34 cellular contexts compared by ENCODE assay signal in the genomic region with DNA sequence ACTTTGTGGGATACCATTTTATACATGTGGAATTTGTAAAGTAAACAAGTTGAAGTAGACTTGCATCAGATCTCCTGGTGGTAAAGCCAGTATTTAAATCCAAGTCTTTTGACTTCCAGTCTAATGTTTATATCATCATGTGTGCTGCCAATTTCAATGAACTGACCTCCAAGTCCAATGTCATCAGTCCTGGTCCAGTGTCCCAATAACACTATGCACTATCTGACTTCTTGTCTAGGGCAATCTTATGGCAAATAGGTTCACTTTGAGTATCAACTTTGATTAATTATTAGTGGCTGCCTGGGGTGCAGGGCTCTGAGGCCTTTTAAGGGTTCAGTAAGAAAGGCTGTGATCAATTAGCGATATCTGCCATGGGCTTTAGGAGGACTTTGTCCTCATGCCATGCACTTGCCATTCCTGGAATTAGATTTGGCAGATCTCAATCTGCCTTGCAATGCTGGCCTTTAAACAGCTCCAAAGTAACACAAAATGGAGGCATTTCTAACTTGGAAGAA. TPM values are rescaled to one million over a fixed set of nuclear protein-coding genes. Genes with fewer than 3 reads are reported as not detected.
DNase-seq lines count a peak whose midpoint lies in the region; ATAC-seq, FAIRE-seq and TF ChIP-seq lines count a peak whose summit lies in the region.
"Had no signal": no experiment of that assay in that cellular context is flagged by ENCODE, and none has a peak within 500 bp of the region (broad histone marks: within the 10 kb centered on the region; RNA-seq: fewer than 3 reads in every experiment).

No MANE protein-coding gene starts in this region.

- H3K27me3 ChIP-seq in liver (ENCODE audit: control insufficient read depth in 4 of 4, insufficient read depth in 4 of 4, low read length in 3 of 4) (no peaks in the 10 kb centered on the region), HepG2 (ENCODE audit: control insufficient read depth in 1 of 2, insufficient read depth in 2 of 2, low read length in 2 of 2) (no peaks in the 10 kb centered on the region), adipocyte (replicated peaks; ENCODE audit: control insufficient read depth, insufficient read depth, low read length) (no peaks in the 10 kb centered on the region), small intestine (ENCODE audit: control insufficient read depth in 2 of 2, insufficient read depth in 2 of 2, low read length in 2 of 2) (no peaks in the 10 kb centered on the region), WERI-Rb-1 (ENCODE audit: insufficient read depth, low read depth, severe bottlenecking) (no peaks in the 10 kb centered on the region)
- H3K27me3 ChIP-seq: dorsolateral prefrontal cortex, esophagus muscularis mucosa, neural progenitor cell, Peyer's patch, stomach had no signal

- intact Hi-C loops in HepG2 (cut with micrococcal nuclease; ENCODE audit: unreplicated experiment): loop anchor here (10.0 kb wide), 1 partner anchor 1068 kb away; no protein-coding TSS in a partner anchor

- H3K9ac ChIP-seq in liver (ENCODE audit: low read depth in 1 of 2, low read length in 2 of 2) (peak overlapping the region in 1 of 2 donors; percentile 48), HepG2 (ENCODE audit: insufficient read depth, low read depth, low read length) (no peak overlapping the region), adipocyte (ENCODE audit: low read length) (no peak overlapping the region)
- H3K9ac ChIP-seq: neural progenitor cell had no signal

- FAIRE-seq in HepG2 (lab: Jason Lieb, UNC) (no peak), small intestine (lab: Jason Lieb, UNC) (no peak)
- FAIRE-seq: endometrium, GM12878, H1, TTC549, urothelium cell line had no signal

- 45% methylated on average over 1 of the region's 1 CpG for WGBS in liver
- 71% methylated on average over 1 of the region's 1 CpG for WGBS in HepG2 (ENCODE audit: low lambda C conversion rate)
- WGBS in small intestine, 3 donors: 27 to 64% (median 35%) methylated on average over 1 of the region's 1 CpG

- H3K4me1 ChIP-seq in liver (ENCODE audit: control insufficient read depth in 4 of 4, insufficient read depth in 4 of 4, low read length in 3 of 4): peaks cover 9 to 80% (median 51%) of the 10 kb centered on the region in 4 donors
- H3K4me1 ChIP-seq in HepG2 (ENCODE audit: insufficient read depth, low read length): peaks cover 30% of the 10 kb centered on the region
- peaks cover 8% of the 10 kb centered on the region for H3K4me1 ChIP-seq in adipocyte (ENCODE audit: control insufficient read depth, insufficient read depth, low read length)
- H3K4me1 ChIP-seq in small intestine (ENCODE audit: control insufficient read depth in 2 of 2, insufficient read depth in 1 of 2, low read depth in 1 of 2, low read length in 1 of 2): peaks cover 0 to 2% of the 10 kb centered on the region in 2 donors
- H3K4me1 ChIP-seq: neural progenitor cell had no signal

- no peak for TF ChIP-seq CTCF in liver (IDR thresholded peaks at IDR 0.05; ENCODE audit: low read depth, low read length, missing input control)
- no peak for TF ChIP-seq CTCF in HepG2 (CRISPR knock-in tag; IDR thresholded peaks at IDR 0.05)
- no peak for TF ChIP-seq CTCF in fibroblast of pulmonary artery (IDR thresholded peaks at IDR 0.05; ENCODE audit: low read length, missing control alignments)
- no peak for TF ChIP-seq CTCF in WERI-Rb-1 (IDR thresholded peaks at IDR 0.05; ENCODE audit: low read depth, low read length)

- no peaks in the 10 kb centered on the region for H3K79me2 ChIP-seq in HepG2 (ENCODE audit: insufficient read depth, low read length)

- no peak overlapping the region for H3K4me3 ChIP-seq in liver (ENCODE audit: low read depth in 1 of 3, low read length in 3 of 3)
- no peak overlapping the region for H3K4me3 ChIP-seq in HepG2 (replicated peaks in 1 of 3; ENCODE audit: insufficient read depth in 1 of 3, low read depth in 2 of 3, low read length in 3 of 3)
- H3K4me3 ChIP-seq in adipocyte (ENCODE audit: low read length): no peak overlapping the region
- H3K4me3 ChIP-seq in fibroblast of pulmonary artery (replicated peaks; ENCODE audit: low read depth, low read length): no peak overlapping the region
- no peak overlapping the region for H3K4me3 ChIP-seq in small intestine (ENCODE audit: low read depth in 1 of 2, low read length in 2 of 2)
- H3K4me3 ChIP-seq in WERI-Rb-1 (ENCODE audit: low read depth, low read length): no peak overlapping the region
- H3K4me3 ChIP-seq: dorsolateral prefrontal cortex, esophagus muscularis mucosa, GM12878, neural progenitor cell, Peyer's patch, stomach had no signal

- no TSS peak for BruUV-seq in HepG2 (replicated peaks; lab: Mats Ljungman, UMichigan)

- in situ Hi-C loops in HepG2 (cut with HindIII; ENCODE audit: extremely low pct_ligation_motif_present, low pct_unique_long_range_greater_than_20kb): loop anchor here (10.0 kb wide), 1 partner anchor 338 kb away; no protein-coding TSS in a partner anchor

- TF ChIP-seq RAD21 in liver (IDR thresholded peaks at IDR 0.05): peak in 1 of 2 donors; percentile 60
- TF ChIP-seq RAD21 in HepG2 (CRISPR knock-in tag; IDR thresholded peaks at IDR 0.05): no peak

- CTCF ChIA-PET in HepG2 (lab: Yijun Ruan, JAX; ENCODE audit: low intra/inter-chr PET ratio, low total read pairs): no interaction called here

- no peak overlapping the region for H3K4me2 ChIP-seq in HepG2 (ENCODE audit: low read depth, low read length)
- H3K4me2 ChIP-seq: neural progenitor cell had no signal

- H2AFZ ChIP-seq in HepG2 (ENCODE audit: low read length): no peak overlapping the region
- H2AFZ ChIP-seq: neural progenitor cell had no signal

- TF ChIP-seq EP300 in HepG2 (IDR thresholded peaks at IDR 0.05; ENCODE audit: low read depth in 2 of 2, low read length in 2 of 2) (no peak), HepG2 (CRISPR knock-in tag; IDR thresholded peaks at IDR 0.05; ENCODE audit: borderline replicate concordance) (no peak)

- POLR2A ChIA-PET in HepG2 (lab: Yijun Ruan, JAX): no interaction called here

- H3K27ac ChIP-seq in liver (ENCODE audit: low read depth in 1 of 2, low read length in 2 of 2): peak overlapping the region; percentile 81 to 85
- H3K27ac ChIP-seq in HepG2 (ENCODE audit: extremely low read length, insufficient read depth, low read length): no peak overlapping the region
- no peak overlapping the region for H3K27ac ChIP-seq in small intestine (ENCODE audit: low read depth in 1 of 2, low read length in 1 of 2)
- H3K27ac ChIP-seq in WERI-Rb-1: no peak overlapping the region
- H3K27ac ChIP-seq: dorsolateral prefrontal cortex, esophagus muscularis mucosa, neural progenitor cell, Peyer's patch, stomach had no signal

- no peak for ATAC-seq in HepG2
- ATAC-seq in GM21515 (IDR thresholded peaks at IDR 0.05; ENCODE audit: unreplicated experiment): no peak
- ATAC-seq: activated CD4-positive, CD25-positive, alpha-beta regulatory T cell treated with anti-CD3 and anti-CD28 coated beads, Interleukin-2, amount 50 U/mL, for 24 hours; activated naive CD8-positive, alpha-beta T cell treated with anti-CD3 and anti-CD28 coated beads, Interleukin-2, amount 50 U/mL, for 24 hours; activated T-cell treated with anti-CD3 and anti-CD28 coated beads, Interleukin-2, amount 50 U/mL, for 72 hours; GM12878; left ventricle myocardium superior; right cardiac atrium; T-helper 17 cell had no signal

- H4K20me1 ChIP-seq in HepG2 (ENCODE audit: insufficient read depth, low read length): no peaks in the 10 kb centered on the region

- H3K36me3 ChIP-seq in liver (ENCODE audit: control insufficient read depth in 4 of 4, insufficient read depth in 3 of 4, low read depth in 1 of 4, low read length in 3 of 4): peaks cover 0 to 10% (median 4%) of the 10 kb centered on the region in 4 donors
- no peaks in the 10 kb centered on the region for H3K36me3 ChIP-seq in HepG2 (replicated peaks in 1 of 2; ENCODE audit: control insufficient read depth in 1 of 2, insufficient read depth in 2 of 2, low read length in 2 of 2)
- no peaks in the 10 kb centered on the region for H3K36me3 ChIP-seq in adipocyte (ENCODE audit: control insufficient read depth, insufficient read depth, low read length, severe bottlenecking)
- H3K36me3 ChIP-seq in small intestine (ENCODE audit: control insufficient read depth in 2 of 2, insufficient read depth in 2 of 2, low read length in 2 of 2): no peaks in the 10 kb centered on the region
- H3K36me3 ChIP-seq in WERI-Rb-1: no peaks in the 10 kb centered on the region
- H3K36me3 ChIP-seq: neural progenitor cell, Peyer's patch, stomach had no signal

- H3K9me3 ChIP-seq in liver (ENCODE audit: control insufficient read depth in 4 of 4, low read length in 3 of 4) (no peaks in the 10 kb centered on the region), HepG2 (ENCODE audit: low read length) (no peaks in the 10 kb centered on the region), adipocyte (ENCODE audit: control insufficient read depth, low read length) (no peaks in the 10 kb centered on the region), small intestine (ENCODE audit: control insufficient read depth, low read depth) (no peaks in the 10 kb centered on the region), WERI-Rb-1 (ENCODE audit: severe bottlenecking) (no peaks in the 10 kb centered on the region)
- H3K9me3 ChIP-seq: esophagus muscularis mucosa, Peyer's patch, stomach had no signal

- no peak for TF ChIP-seq POLR2A in HepG2 (IDR thresholded peaks at IDR 0.05; ENCODE audit: insufficient read depth in 1 of 2, low read depth in 2 of 2, low read length in 2 of 2)

- DNase-seq in HepG2 (ENCODE audit: low spot score) (no peak), adipocyte (ENCODE audit: low read depth) (peak; percentile 67), fibroblast of pulmonary artery (ENCODE audit: low read depth) (peak; percentile 38), small intestine (peak; percentile 39), WERI-Rb-1 (no peak), hypothalamus (lab: John Stamatoyannopoulos, UW) (no peak)
- DNase-seq: 8988T; activated CD4-positive, alpha-beta T cell treated with anti-CD3 and anti-CD28 coated beads, Interleukin-2, amount 50 U/mL, for 48 hours; activated naive CD8-positive, alpha-beta T cell treated with anti-CD3 and anti-CD28 coated beads, Interleukin-2, amount 50 U/mL, for 24 hours; activated T-cell treated with anti-CD3 and anti-CD28 coated beads, Interleukin-2, amount 50 U/mL, for 72 hours; AML-193; CD4-positive, alpha-beta memory T cell; dorsolateral prefrontal cortex; islet precursor cell; left ventricle myocardium superior; NCI-H1436; NCI-H345; Peyer's patch; right cardiac atrium; SHP77; stomach; T-helper 17 cell had no signal

RNA-seq across cellular contexts. Expression of a gene that starts 9.6 kb away (rescaled TPM):
- total RNA-seq in liver (10 to 100 TPM; 11.3 to 59.5 TPM), HepG2 (2016; rRNA removed; fragmentation: Illumina TruSeq; extraction: Trizol) (46.8 and 49.3 TPM in 2 replicates)
- polyA plus RNA-seq in liver (100 to 1,000 TPM in 1 of 2 donors, 10 to 100 TPM in 1; 39.6 to 106 TPM), HepG2 (2011; rRNA removed) (26.3 and 33.6 TPM in 2 replicates), small intestine (10 to 100 TPM; 33.8 to 57.3 (median 44.0) TPM)
- total RNA-seq in HepG2 (2016; cell fraction: cytosol; rRNA removed; fragmentation: Illumina TruSeq; extraction: Trizol; ENCODE audit: low read depth): 40.2 and 43.5 TPM in 2 replicates
- total RNA-seq in HepG2 (2016; cell fraction: insoluble cytoplasmic fraction; rRNA removed; fragmentation: Illumina TruSeq; extraction: Trizol): 47.6 and 49.7 TPM in 2 replicates
- 39.7 and 40.1 TPM in 2 replicates for total RNA-seq in HepG2 (2016; cell fraction: membrane; rRNA removed; fragmentation: Illumina TruSeq; extraction: Trizol)
- total RNA-seq in HepG2 (2016; cell fraction: nucleus; rRNA removed; fragmentation: Illumina TruSeq; extraction: Trizol): 38.8 and 43.2 TPM in 2 replicates
- polyA plus RNA-seq in HepG2 (2011; cell fraction: cytosol; rRNA removed): 19.8 and 26.0 TPM in 2 replicates
- 23.5 and 45.8 TPM in 2 replicates for polyA plus RNA-seq in HepG2 (2011; cell fraction: nucleus; rRNA removed)
- polyA plus RNA-seq in HepG2 (2012): 32.7 and 36.0 TPM in 2 replicates
- polyA plus RNA-seq in HepG2 (2016; cell fraction: cytosol; fragmentation: Illumina TruSeq; extraction: Trizol; ENCODE audit: low read depth): 28.2 and 34.2 TPM in 2 replicates
- polyA plus RNA-seq in HepG2 (2016; cell fraction: insoluble cytoplasmic fraction; fragmentation: Illumina TruSeq; extraction: Trizol; ENCODE audit: low read depth): 44.0 and 45.6 TPM in 2 replicates
- 32.0 and 33.3 TPM in 2 replicates for polyA plus RNA-seq in HepG2 (2016; cell fraction: membrane; fragmentation: Illumina TruSeq; extraction: Trizol; ENCODE audit: low read depth)
- polyA plus RNA-seq in HepG2 (2016; cell fraction: nucleus; fragmentation: Illumina TruSeq; extraction: Trizol; ENCODE audit: insufficient read depth, low read depth): 60.5 and 68.6 TPM in 2 replicates
- polyA minus RNA-seq in HepG2 (2011; rRNA and poly(A)+ RNA removed; ENCODE audit: low replicate concordance): 6.7 and 7.7 TPM in 2 replicates
- polyA minus RNA-seq in HepG2 (2011; cell fraction: cytosol; rRNA and poly(A)+ RNA removed): 6.6 and 7.3 TPM in 2 replicates
- 62.4 and 70.9 TPM in 2 replicates for polyA minus RNA-seq in HepG2 (2011; cell fraction: nucleus; rRNA and poly(A)+ RNA removed)

RNA-seq across cellular contexts. Expression of a gene that starts 41.3 kb away (rescaled TPM):
- total RNA-seq in liver (100 to 1,000 TPM in 1 of 2 donors, under 1 TPM in 1; 0.70 to 190 TPM), HepG2 (2016; rRNA removed; fragmentation: Illumina TruSeq; extraction: Trizol) (0.38 TPM in 1 of 2 replicates, not detected in the other)
- polyA plus RNA-seq in liver (100 to 1,000 TPM in 1 of 2 donors, 10 to 100 TPM in 1; 24.4 to 133 TPM), HepG2 (2011; rRNA removed) (0.58 and 0.67 TPM in 2 replicates), small intestine (10 to 100 TPM in 1 of 3 donors, 1 to 10 TPM in 2; 1.1 to 11.6 (median 5.4) TPM)
- 0.40 and 1.2 TPM in 2 replicates for total RNA-seq in HepG2 (2016; cell fraction: cytosol; rRNA removed; fragmentation: Illumina TruSeq; extraction: Trizol; ENCODE audit: low read depth)
- 0.34 and 0.41 TPM in 2 replicates for total RNA-seq in HepG2 (2016; cell fraction: insoluble cytoplasmic fraction; rRNA removed; fragmentation: Illumina TruSeq; extraction: Trizol)
- total RNA-seq in HepG2 (2016; cell fraction: membrane; rRNA removed; fragmentation: Illumina TruSeq; extraction: Trizol): 0.52 and 0.62 TPM in 2 replicates
- 0.78 and 0.81 TPM in 2 replicates for total RNA-seq in HepG2 (2016; cell fraction: nucleus; rRNA removed; fragmentation: Illumina TruSeq; extraction: Trizol)
- polyA plus RNA-seq in HepG2 (2011; cell fraction: cytosol; rRNA removed): 0.15 and 0.19 TPM in 2 replicates
- 1.1 and 1.8 TPM in 2 replicates for polyA plus RNA-seq in HepG2 (2011; cell fraction: nucleus; rRNA removed)
- polyA plus RNA-seq in HepG2 (2012): 0.72 and 1.4 TPM in 2 replicates
- not detected in 2 replicates for polyA plus RNA-seq in HepG2 (2016; cell fraction: cytosol; fragmentation: Illumina TruSeq; extraction: Trizol; ENCODE audit: low read depth)
- polyA plus RNA-seq in HepG2 (2016; cell fraction: insoluble cytoplasmic fraction; fragmentation: Illumina TruSeq; extraction: Trizol; ENCODE audit: low read depth): 0.40 and 0.53 TPM in 2 replicates
- not detected in 2 replicates for polyA plus RNA-seq in HepG2 (2016; cell fraction: membrane; fragmentation: Illumina TruSeq; extraction: Trizol; ENCODE audit: low read depth)
- 2.3 and 2.8 TPM in 2 replicates for polyA plus RNA-seq in HepG2 (2016; cell fraction: nucleus; fragmentation: Illumina TruSeq; extraction: Trizol; ENCODE audit: insufficient read depth, low read depth)
- 0.28 and 0.40 TPM in 2 replicates for polyA minus RNA-seq in HepG2 (2011; rRNA and poly(A)+ RNA removed; ENCODE audit: low replicate concordance)
- polyA minus RNA-seq in HepG2 (2011; cell fraction: cytosol; rRNA and poly(A)+ RNA removed): not detected in 2 replicates
- 2.7 and 4.0 TPM in 2 replicates for polyA minus RNA-seq in HepG2 (2011; cell fraction: nucleus; rRNA and poly(A)+ RNA removed)

RNA-seq across cellular contexts. Expression of a gene that starts 44.0 kb away (rescaled TPM):
- not detected for total RNA-seq in liver
- not detected for polyA plus RNA-seq in liver
- not detected in 2 replicates for total RNA-seq in HepG2 (2016; rRNA removed; fragmentation: Illumina TruSeq; extraction: Trizol)
- not detected in 2 replicates for total RNA-seq in HepG2 (2016; cell fraction: cytosol; rRNA removed; fragmentation: Illumina TruSeq; extraction: Trizol; ENCODE audit: low read depth)
- total RNA-seq in HepG2 (2016; cell fraction: insoluble cytoplasmic fraction; rRNA removed; fragmentation: Illumina TruSeq; extraction: Trizol): not detected in 2 replicates
- total RNA-seq in HepG2 (2016; cell fraction: membrane; rRNA removed; fragmentation: Illumina TruSeq; extraction: Trizol): not detected in 2 replicates
- total RNA-seq in HepG2 (2016; cell fraction: nucleus; rRNA removed; fragmentation: Illumina TruSeq; extraction: Trizol): not detected in 2 replicates
- polyA plus RNA-seq in HepG2 (2011; rRNA removed): not detected in 2 replicates
- polyA plus RNA-seq in HepG2 (2011; cell fraction: cytosol; rRNA removed): not detected in 2 replicates
- not detected in 2 replicates for polyA plus RNA-seq in HepG2 (2011; cell fraction: nucleus; rRNA removed)
- polyA plus RNA-seq in HepG2 (2012): not detected in 2 replicates
- not detected in 2 replicates for polyA plus RNA-seq in HepG2 (2016; cell fraction: cytosol; fragmentation: Illumina TruSeq; extraction: Trizol; ENCODE audit: low read depth)
- polyA plus RNA-seq in HepG2 (2016; cell fraction: insoluble cytoplasmic fraction; fragmentation: Illumina TruSeq; extraction: Trizol; ENCODE audit: low read depth): not detected in 2 replicates
- not detected in 2 replicates for polyA plus RNA-seq in HepG2 (2016; cell fraction: membrane; fragmentation: Illumina TruSeq; extraction: Trizol; ENCODE audit: low read depth)
- not detected in 2 replicates for polyA plus RNA-seq in HepG2 (2016; cell fraction: nucleus; fragmentation: Illumina TruSeq; extraction: Trizol; ENCODE audit: insufficient read depth, low read depth)
- polyA minus RNA-seq in HepG2 (2011; rRNA and poly(A)+ RNA removed; ENCODE audit: low replicate concordance): not detected in 2 replicates
- not detected in 2 replicates for polyA minus RNA-seq in HepG2 (2011; cell fraction: cytosol; rRNA and poly(A)+ RNA removed)
- not detected in 2 replicates for polyA minus RNA-seq in HepG2 (2011; cell fraction: nucleus; rRNA and poly(A)+ RNA removed)
- not detected for polyA plus RNA-seq in small intestine
- total RNA-seq: activated T-cell treated with anti-CD3 and anti-CD28 coated beads, Interleukin-2, amount 50 U/mL, for 72 hours; CD4-positive, alpha-beta memory T cell; dorsolateral prefrontal cortex; esophagus muscularis mucosa; glomerular endothelial cell; GM12878; H1; left ventricle myocardium superior; myocyte; Peyer's patch; right cardiac atrium; stomach; T-helper 17 cell had no signal
- polyA plus RNA-seq: CD4-positive, alpha-beta memory T cell; GM12878; H1; right cardiac atrium; stomach had no signal

RNA-seq across cellular contexts. Expression of a gene that starts 49.5 kb away (rescaled TPM):
- under 1 TPM in 1 of 2 donors, not detected in 1; 0.42 TPM for total RNA-seq in liver
- polyA plus RNA-seq in liver: under 1 TPM; 0.07 to 0.29 TPM
- total RNA-seq in HepG2 (2016; rRNA removed; fragmentation: Illumina TruSeq; extraction: Trizol): not detected in 2 replicates
- total RNA-seq in HepG2 (2016; cell fraction: cytosol; rRNA removed; fragmentation: Illumina TruSeq; extraction: Trizol; ENCODE audit: low read depth): not detected in 2 replicates
- 0.15 TPM in 1 of 2 replicates, not detected in the other for total RNA-seq in HepG2 (2016; cell fraction: insoluble cytoplasmic fraction; rRNA removed; fragmentation: Illumina TruSeq; extraction: Trizol)
- not detected in 2 replicates for total RNA-seq in HepG2 (2016; cell fraction: membrane; rRNA removed; fragmentation: Illumina TruSeq; extraction: Trizol)
- 0.69 TPM in 1 of 2 replicates, not detected in the other for total RNA-seq in HepG2 (2016; cell fraction: nucleus; rRNA removed; fragmentation: Illumina TruSeq; extraction: Trizol)
- polyA plus RNA-seq in HepG2 (2011; rRNA removed): not detected in 2 replicates
- polyA plus RNA-seq in HepG2 (2011; cell fraction: cytosol; rRNA removed): not detected in 2 replicates
- polyA plus RNA-seq in HepG2 (2011; cell fraction: nucleus; rRNA removed): 0.19 TPM in 1 of 2 replicates, not detected in the other
- polyA plus RNA-seq in HepG2 (2012): not detected in 2 replicates
- not detected in 2 replicates for polyA plus RNA-seq in HepG2 (2016; cell fraction: cytosol; fragmentation: Illumina TruSeq; extraction: Trizol; ENCODE audit: low read depth)
- polyA plus RNA-seq in HepG2 (2016; cell fraction: insoluble cytoplasmic fraction; fragmentation: Illumina TruSeq; extraction: Trizol; ENCODE audit: low read depth): not detected in 2 replicates
- polyA plus RNA-seq in HepG2 (2016; cell fraction: membrane; fragmentation: Illumina TruSeq; extraction: Trizol; ENCODE audit: low read depth): not detected in 2 replicates
- 1.6 TPM in 1 of 2 replicates, not detected in the other for polyA plus RNA-seq in HepG2 (2016; cell fraction: nucleus; fragmentation: Illumina TruSeq; extraction: Trizol; ENCODE audit: insufficient read depth, low read depth)
- polyA minus RNA-seq in HepG2 (2011; rRNA and poly(A)+ RNA removed; ENCODE audit: low replicate concordance): not detected in 2 replicates
- polyA minus RNA-seq in HepG2 (2011; cell fraction: cytosol; rRNA and poly(A)+ RNA removed): not detected in 2 replicates
- not detected in 2 replicates for polyA minus RNA-seq in HepG2 (2011; cell fraction: nucleus; rRNA and poly(A)+ RNA removed)
- 1 to 10 TPM in 1 of 3 donors, not detected in 2; 1.6 TPM for polyA plus RNA-seq in small intestine
- total RNA-seq: H1, left ventricle myocardium superior, myocyte had no signal
- polyA plus RNA-seq: CD4-positive, alpha-beta memory T cell; H1 had no signal

RNA-seq across cellular contexts. Expression of a gene that starts 52.8 kb away (rescaled TPM):
- 1 to 10 TPM; 3.8 to 5.2 TPM for total RNA-seq in liver
- 1 to 10 TPM; 3.0 to 3.3 TPM for polyA plus RNA-seq in liver
- total RNA-seq in HepG2 (2016; rRNA removed; fragmentation: Illumina TruSeq; extraction: Trizol): 0.89 and 1.4 TPM in 2 replicates
- total RNA-seq in HepG2 (2016; cell fraction: cytosol; rRNA removed; fragmentation: Illumina TruSeq; extraction: Trizol; ENCODE audit: low read depth): 0.30 and 0.44 TPM in 2 replicates
- 1.4 TPM in 2 replicates for total RNA-seq in HepG2 (2016; cell fraction: insoluble cytoplasmic fraction; rRNA removed; fragmentation: Illumina TruSeq; extraction: Trizol)
- total RNA-seq in HepG2 (2016; cell fraction: membrane; rRNA removed; fragmentation: Illumina TruSeq; extraction: Trizol): 0.72 and 0.74 TPM in 2 replicates
- 0.66 and 0.75 TPM in 2 replicates for total RNA-seq in HepG2 (2016; cell fraction: nucleus; rRNA removed; fragmentation: Illumina TruSeq; extraction: Trizol)
- 2.7 and 3.6 TPM in 2 replicates for polyA plus RNA-seq in HepG2 (2011; rRNA removed)
- polyA plus RNA-seq in HepG2 (2011; cell fraction: cytosol; rRNA removed): 1.2 and 1.7 TPM in 2 replicates
- polyA plus RNA-seq in HepG2 (2011; cell fraction: nucleus; rRNA removed): 1.4 and 2.7 TPM in 2 replicates
- polyA plus RNA-seq in HepG2 (2012): 0.31 and 0.44 TPM in 2 replicates
- polyA plus RNA-seq in HepG2 (2016; cell fraction: cytosol; fragmentation: Illumina TruSeq; extraction: Trizol; ENCODE audit: low read depth): 0.38 and 0.43 TPM in 2 replicates
- 1.1 and 1.3 TPM in 2 replicates for polyA plus RNA-seq in HepG2 (2016; cell fraction: insoluble cytoplasmic fraction; fragmentation: Illumina TruSeq; extraction: Trizol; ENCODE audit: low read depth)
- 0.60 and 1.1 TPM in 2 replicates for polyA plus RNA-seq in HepG2 (2016; cell fraction: membrane; fragmentation: Illumina TruSeq; extraction: Trizol; ENCODE audit: low read depth)
- polyA plus RNA-seq in HepG2 (2016; cell fraction: nucleus; fragmentation: Illumina TruSeq; extraction: Trizol; ENCODE audit: insufficient read depth, low read depth): 1.5 and 2.4 TPM in 2 replicates
- polyA minus RNA-seq in HepG2 (2011; rRNA and poly(A)+ RNA removed; ENCODE audit: low replicate concordance): 0.50 and 22.8 TPM in 2 replicates
- 0.97 and 1.5 TPM in 2 replicates for polyA minus RNA-seq in HepG2 (2011; cell fraction: cytosol; rRNA and poly(A)+ RNA removed)
- 4.1 TPM in 2 replicates for polyA minus RNA-seq in HepG2 (2011; cell fraction: nucleus; rRNA and poly(A)+ RNA removed)
- 10 to 100 TPM; 18.6 to 74.0 (median 53.7) TPM for polyA plus RNA-seq in small intestine
- total RNA-seq: myocyte had no signal
- polyA plus RNA-seq: CD4-positive, alpha-beta memory T cell had no signal

Comparison
In these comparisons a context has a peak if more than half of its experiments do, and no peak if none do; other contexts are left out.
1. H3K27ac ChIP-seq: peak in liver (2 of 2); none in HepG2 (single experiment), small intestine (0 of 2) and WERI-Rb-1 (single experiment).
2. DNase-seq: peak in adipocyte (single experiment), fibroblast of pulmonary artery (single experiment) and small intestine (single experiment); none in HepG2 (single experiment), WERI-Rb-1 (single experiment) and hypothalamus (0 of 51).